Comparison of ENCODE assay signal across 11 cellular contexts in genomic region chr20:10666221-10667076, GRCh38. TPM values are rescaled to one million over a fixed set of nuclear protein-coding genes. Genes with fewer than 3 reads are reported as not detected.
DNase-seq lines count a peak whose midpoint lies in the region; ATAC-seq and TF ChIP-seq lines count a peak whose summit lies in the region.
"Had no signal": no experiment of that assay in that cellular context is flagged by ENCODE, and none has a peak within 500 bp of the region (broad histone marks: within the 10 kb centered on the region; RNA-seq: fewer than 3 reads in every experiment).

No MANE protein-coding gene starts in this region.

- intact Hi-C loops in lower lobe of right lung (cut with DNase I) = no loop called here

- peaks cover 68% of the 10 kb centered on the region for H3K4me1 ChIP-seq in lower lobe of right lung
- H3K4me1 ChIP-seq in stomach smooth muscle (ENCODE audit: control insufficient read depth, insufficient read depth, low read length) = peaks cover 55% of the 10 kb centered on the region
- peaks cover 11% of the 10 kb centered on the region; the same call in 1 of the 2 replicates for H3K4me1 ChIP-seq in SJCRH30

- H3K27ac ChIP-seq in caudate nucleus (ENCODE audit: low read depth, low read length) (peak overlapping the region; percentile 42), lower lobe of right lung (peak overlapping the region; percentile 49), stomach smooth muscle (ENCODE audit: low read length) (peak overlapping the region; percentile 58), SJCRH30 (no peak overlapping the region)

- H3K36me3 ChIP-seq in MG63 (peaks cover 9% of the 10 kb centered on the region), lower lobe of right lung (peaks cover 54% of the 10 kb centered on the region), stomach smooth muscle (ENCODE audit: control insufficient read depth in 2 of 2, insufficient read depth in 2 of 2, low read length in 2 of 2) (peaks cover 20 to 29% of the 10 kb centered on the region in 2 donors), SJCRH30 (no peaks in the 10 kb centered on the region)

- H3K9ac ChIP-seq in stomach smooth muscle (ENCODE audit: low read length in 2 of 2) = peak overlapping the region in 1 of 2 donors; percentile 36

- TF ChIP-seq CTCF in lower lobe of right lung (IDR thresholded peaks at IDR 0.05) = no peak

- CTCF ChIA-PET in HEK293T (lab: Yijun Ruan, JAX) = no interaction called here

- DNase-seq in MG63 (peak; percentile 26), caudate nucleus (lab: John Stamatoyannopoulos, UW) (peak in 1 of 61 donors; percentile 56), lower lobe of right lung (no peak), SJCRH30 (no peak), NK-92 (lab: John Stamatoyannopoulos, UW; ENCODE audit: unreplicated experiment) (no peak), HEK293T (ENCODE audit: extremely low spot score) (no peak), T1000 (lab: John Stamatoyannopoulos, UW) (no peak)
- DNase-seq: activated CD8-positive, alpha-beta memory T cell treated with anti-CD3 and anti-CD28 coated beads for 24 hours; CD4-positive, CD25-positive, alpha-beta regulatory T cell; OCI-M1 had no signal

- H3K9me3 ChIP-seq in MG63 = no peaks in the 10 kb centered on the region
- H3K9me3 ChIP-seq in lower lobe of right lung = no peaks in the 10 kb centered on the region
- H3K9me3 ChIP-seq in stomach smooth muscle (ENCODE audit: control insufficient read depth in 2 of 2, low read length in 2 of 2) = no peaks in the 10 kb centered on the region
- no peaks in the 10 kb centered on the region for H3K9me3 ChIP-seq in SJCRH30 (replicated peaks)

- H3K4me3 ChIP-seq in MG63 (no peak overlapping the region), lower lobe of right lung (peak overlapping the region; percentile 27), stomach smooth muscle (ENCODE audit: low read length in 2 of 2) (peak overlapping the region in 1 of 2 donors; percentile 52), SJCRH30 (no peak overlapping the region)

- POLR2A ChIA-PET in HEK293T (lab: Yijun Ruan, JAX) = no interaction called here

- H3K27me3 ChIP-seq in MG63 = no peaks in the 10 kb centered on the region
- H3K27me3 ChIP-seq in lower lobe of right lung (ENCODE audit: low read depth) = no peaks in the 10 kb centered on the region
- no peaks in the 10 kb centered on the region for H3K27me3 ChIP-seq in stomach smooth muscle (ENCODE audit: control insufficient read depth in 1 of 2, insufficient read depth in 2 of 2, low read length in 2 of 2)
- H3K27me3 ChIP-seq in SJCRH30 = no peaks in the 10 kb centered on the region

- ATAC-seq in lower lobe of right lung = no peak

TF ChIP-seq in HEK293T, 16 proteins besides CTCF, POLR2A, EP300 and RAD21:
- TF ChIP-seq CTBP1 (IDR thresholded peaks at IDR 0.05; ENCODE audit: borderline replicate concordance) (no peak), FOXK2 (IDR thresholded peaks at IDR 0.05) (no peak), ZNF384 (IDR thresholded peaks at IDR 0.05) (no peak), SUZ12 (IDR thresholded peaks at IDR 0.05) (no peak), LEF1 (IDR thresholded peaks at IDR 0.05; ENCODE audit: borderline replicate concordance) (no peak), FOXM1 (IDR thresholded peaks at IDR 0.05; ENCODE audit: borderline replicate concordance) (no peak), HDGF (IDR thresholded peaks at IDR 0.05; ENCODE audit: borderline replicate concordance) (no peak), NFRKB (IDR thresholded peaks at IDR 0.05) (no peak), TARDBP (IDR thresholded peaks at IDR 0.05) (no peak)
TF ChIP-seq in HEK293T: peak in this region for 0.

RNA-seq across cellular contexts. Expression of gene JAG1, which starts 7.3 kb away (rescaled TPM):
- total RNA-seq in MG63 (2014; rRNA removed; shearing (Covaris generic); ENCODE audit: low replicate concordance) = 5.3 and 8.2 TPM in 2 replicates
- total RNA-seq in lower lobe of right lung = 60.1 TPM
- 8.8 TPM in 2 replicates for total RNA-seq in SJCRH30 (2014; rRNA removed; shearing (Covaris generic))
